8 cellular contexts compared by ENCODE assay signal in genomic region chr5:83608122-83608521, GRCh38.
DNase-seq lines count a peak whose midpoint lies in the region; ATAC-seq and TF ChIP-seq lines count a peak whose summit lies in the region.

No MANE protein-coding gene starts in this region.

- H3K4me3 ChIP-seq in effector memory CD4-positive, alpha-beta T cell (ENCODE audit: insufficient read depth, low read depth, low read length, poor library complexity, severe bottlenecking) = no peak overlapping the region

- H3K27ac ChIP-seq in effector memory CD4-positive, alpha-beta T cell (ENCODE audit: insufficient read depth, low read length, poor library complexity, severe bottlenecking) = no peak overlapping the region

- no peaks in the 10 kb centered on the region for H3K36me3 ChIP-seq in effector memory CD4-positive, alpha-beta T cell (ENCODE audit: control insufficient read depth, insufficient read depth, low read length)

- H3K4me1 ChIP-seq in effector memory CD4-positive, alpha-beta T cell (ENCODE audit: control insufficient read depth, insufficient read depth, low read length, poor library complexity, severe bottlenecking) = no peaks in the 10 kb centered on the region

- TF ChIP-seq CTCF in endothelial cell (IDR thresholded peaks at IDR 0.05; ENCODE audit: unreplicated experiment) = peak; percentile 49

- H3K9me3 Mint-ChIP-seq in endothelial cell (ENCODE audit: unreplicated experiment) = no peaks in the 10 kb centered on the region

- H3K4me3 Mint-ChIP-seq in endothelial cell (ENCODE audit: unreplicated experiment) = no peak overlapping the region

- DNase-seq in DMS153 treated with DMSO at 0.1 percent for 48 hours (lab: John Stamatoyannopoulos, UW; ENCODE audit: unreplicated experiment) = peak; percentile 14
- no peak for DNase-seq in DMS153 (lab: John Stamatoyannopoulos, UW)
- peak; percentile 79 for DNase-seq in OCI-M1 (lab: John Stamatoyannopoulos, UW)
- DNase-seq in endothelial cell (ENCODE audit: low spot score) = peak; percentile 63
- peak; percentile 19 for DNase-seq in mucosa of gallbladder (ENCODE audit: low spot score)
- no peak for DNase-seq in effector memory CD4-positive, alpha-beta T cell
- DNase-seq in activated naive CD4-positive, alpha-beta T cell treated with Interleukin-2 at 50 U/mL for 16 hours = no peak

- no peak overlapping the region for H3K27ac Mint-ChIP-seq in endothelial cell (ENCODE audit: unreplicated experiment)

- no peaks in the 10 kb centered on the region for H3K9me3 ChIP-seq in effector memory CD4-positive, alpha-beta T cell (ENCODE audit: control insufficient read depth, low read length)

- H3K27me3 ChIP-seq in effector memory CD4-positive, alpha-beta T cell (replicated peaks; ENCODE audit: control insufficient read depth, insufficient read depth, low read length, poor library complexity, severe bottlenecking) = no peaks in the 10 kb centered on the region

- no peaks in the 10 kb centered on the region for H3K36me3 Mint-ChIP-seq in endothelial cell (ENCODE audit: low read depth, unreplicated experiment)

- no peaks in the 10 kb centered on the region for H3K4me1 Mint-ChIP-seq in endothelial cell (ENCODE audit: unreplicated experiment)

- peak; percentile 61 for ATAC-seq in HG03175 (IDR thresholded peaks at IDR 0.05; ENCODE audit: unreplicated experiment)

- H3K27me3 Mint-ChIP-seq in endothelial cell (ENCODE audit: unreplicated experiment) = peaks cover 2% of the 10 kb centered on the region

Comparison
In these comparisons a context has a peak if more than half of its experiments do, and no peak if none do; other contexts are left out.
1. DNase-seq: peak in DMS153 treated with DMSO at 0.1 percent for 48 hours (single experiment), OCI-M1 (single experiment), endothelial cell (single experiment) and mucosa of gallbladder (single experiment); none in DMS153 (single experiment), effector memory CD4-positive, alpha-beta T cell (0 of 3) and activated naive CD4-positive, alpha-beta T cell treated with Interleukin-2 at 50 U/mL for 16 hours (single experiment).